Comparison of ENCODE assay signal across 8 cellular contexts in the genomic region with DNA sequence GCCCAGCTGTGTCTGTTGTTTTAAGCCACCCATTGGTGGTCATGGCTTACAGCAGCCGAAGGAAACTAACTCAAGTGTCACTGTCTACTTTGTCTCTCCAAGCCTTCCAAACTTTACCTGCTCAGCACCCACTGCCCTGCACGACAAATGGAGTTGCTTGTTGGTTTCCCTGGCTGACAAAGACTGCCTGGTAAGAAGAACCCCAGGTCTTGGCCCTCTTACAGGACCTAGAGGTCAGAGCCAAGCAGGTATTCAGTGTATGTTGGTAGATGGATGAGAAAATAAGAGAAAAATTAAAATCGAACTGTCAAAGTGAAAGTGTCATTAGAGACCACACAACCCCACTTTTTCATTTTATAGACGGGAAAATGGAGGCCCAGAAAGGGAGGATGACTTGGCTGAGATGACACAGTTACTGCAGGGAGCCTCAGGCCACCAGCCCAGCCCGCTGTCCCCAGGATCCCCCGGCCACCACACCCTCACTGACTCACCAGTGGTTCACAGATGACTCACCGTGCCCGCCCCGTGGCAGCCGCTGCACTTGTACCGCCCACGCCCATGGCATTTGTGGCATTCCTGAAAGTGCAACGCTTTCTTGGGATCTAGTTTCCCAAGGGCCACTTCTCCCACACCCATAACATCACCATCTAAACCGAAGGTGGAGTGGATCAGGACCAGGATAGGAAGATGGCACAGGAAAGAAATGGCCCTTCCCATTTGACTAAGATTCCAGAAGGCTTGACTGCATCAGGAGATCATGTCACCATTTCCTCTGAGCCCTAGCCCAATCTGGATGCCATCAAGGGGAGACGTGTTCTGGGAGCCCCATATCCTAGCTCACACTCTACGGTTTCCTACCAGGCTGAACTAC. TPM values are rescaled to one million over a fixed set of nuclear protein-coding genes. Genes with fewer than 3 reads are reported as not detected.
DNase-seq lines count a peak whose midpoint lies in the region; ATAC-seq and TF ChIP-seq lines count a peak whose summit lies in the region.

No MANE protein-coding gene starts in this region.

- H3K27ac ChIP-seq in testis, result no peak overlapping the region

- no peak overlapping the region for H3K4me3 ChIP-seq in testis

- ATAC-seq in GM19025 (IDR thresholded peaks at IDR 0.05; ENCODE audit: low read depth, unreplicated experiment), result peak; percentile 75

- H3K4me1 ChIP-seq in testis, result no peaks in the 10 kb centered on the region

- in situ Hi-C loops in ACHN (cut with HindIII; ENCODE audit: low pct_ligation_motif_present, low pct_unique_long_range_greater_than_20kb, low sequenced_read_pairs), result no loop called here

- no peaks in the 10 kb centered on the region for H3K9me3 ChIP-seq in testis

- TF ChIP-seq POLR2A in testis (IDR thresholded peaks at IDR 0.05), result no peak

- H3K36me3 ChIP-seq in testis (ENCODE audit: low read depth, missing control alignments), result no peaks in the 10 kb centered on the region

- 82 to 87% methylated on average over 16 of the region's 16 CpGs for whole genome bisulfite sequencing in testis, 2 donors

- no peaks in the 10 kb centered on the region for H3K27me3 ChIP-seq in testis

- intact Hi-C loops in testis (cut with DNase I; ENCODE audit: low total_unique reads), result loop anchor here (10.0 kb wide), 1 partner anchor 185 kb away; no protein-coding TSS in a partner anchor

- TF ChIP-seq CTCF in testis (IDR thresholded peaks at IDR 0.05), result no peak

- DNase-seq in ACHN (peak; percentile 87), HuH-7.5 (ENCODE audit: low spot score) (peak; percentile 81), activated T-cell treated with anti-CD3 and anti-CD28 coated beads for 48 hours (ENCODE audit: low read depth) (peak; percentile 48), iPS-NIHi11 (ENCODE audit: low spot score) (peak; percentile 50), testis (no peak), iPS-NIHi7 (ENCODE audit: extremely low spot score) (no peak)
- peak; percentile 35 for DNase-seq in stimulated activated CD8-positive, alpha-beta memory T cell treated with anti-CD3 and anti-CD28 coated beads, Interleukin-12 subunit alpha, Interleukin-12 subunit beta, amount 100 ng/mL, for 24 hours (ENCODE audit: extremely low read depth)

RNA-seq across cellular contexts. Expression of a gene that starts 15.2 kb away (rescaled TPM):
- 10 to 100 TPM in 1 of 2 donors, 1 to 10 TPM in 1; 9.8 to 15.0 TPM for total RNA-seq in testis
- 28.9 TPM for polyA plus RNA-seq in testis (ENCODE audit: insufficient read depth, low read depth, low replicate concordance)

Comparison
In these comparisons a context has a peak if more than half of its experiments do, and no peak if none do; other contexts are left out.
1. DNase-seq: peak in ACHN (single experiment), HuH-7.5 (single experiment), activated T-cell treated with anti-CD3 and anti-CD28 coated beads for 48 hours (single experiment), iPS-NIHi11 (single experiment) and stimulated activated CD8-positive, alpha-beta memory T cell treated with anti-CD3 and anti-CD28 coated beads, Interleukin-12 subunit alpha, Interleukin-12 subunit beta, amount 100 ng/mL, for 24 hours (single experiment); none in testis (single experiment) and iPS-NIHi7 (single experiment).